9 cellular contexts compared by ENCODE assay signal in the genomic region with DNA sequence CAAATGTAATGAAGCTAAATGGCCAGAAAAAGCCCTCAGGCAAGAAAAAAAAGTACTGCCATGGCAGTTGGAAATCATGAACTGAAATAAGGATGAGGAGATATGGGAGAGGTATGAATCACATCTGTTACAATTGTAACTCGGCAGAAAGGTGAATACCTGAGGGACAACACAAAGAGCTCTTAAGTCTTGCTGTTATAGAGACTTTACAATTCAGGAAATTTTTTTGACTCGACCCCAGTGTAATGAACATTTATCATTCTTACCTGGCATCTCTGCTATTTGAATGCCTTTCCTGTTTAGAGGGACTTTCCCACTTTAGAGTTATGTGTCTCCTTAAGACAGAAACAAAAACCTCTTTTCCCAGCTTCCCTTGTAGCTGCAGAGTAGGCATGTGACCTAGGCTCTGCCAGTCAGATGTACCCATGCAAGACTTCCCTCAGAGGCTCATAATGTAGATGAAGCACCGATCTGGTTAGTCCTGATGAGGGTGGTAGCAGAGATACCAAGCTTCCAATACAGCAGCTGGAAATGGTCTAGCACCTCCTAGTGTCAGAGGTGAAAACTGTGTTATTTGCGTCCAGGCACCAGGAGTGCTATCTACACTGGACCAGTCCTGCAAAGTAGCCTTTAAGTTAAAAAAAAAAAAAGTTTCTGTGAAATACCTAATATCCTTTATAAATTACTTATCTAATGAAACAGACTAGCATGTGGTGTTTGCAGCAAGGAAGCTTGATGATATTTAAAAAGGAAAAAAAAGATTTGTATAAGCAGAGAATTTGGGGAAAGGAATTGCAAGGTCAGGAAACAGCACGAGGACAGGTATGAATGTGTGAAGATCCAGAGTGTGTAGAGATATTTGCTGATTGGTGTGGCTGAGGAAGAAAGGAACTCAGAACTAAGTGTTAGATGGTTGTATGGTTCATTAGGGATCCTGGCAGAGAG.
DNase-seq lines count a peak whose midpoint lies in the region; ATAC-seq and TF ChIP-seq lines count a peak whose summit lies in the region.
"Had no signal": no experiment of that assay in that cellular context is flagged by ENCODE, and none has a peak within 500 bp of the region (broad histone marks: within the 10 kb centered on the region; RNA-seq: fewer than 3 reads in every experiment).

No MANE protein-coding gene starts in this region.

- H3K27me3 Mint-ChIP-seq in Calu3 (ENCODE audit: unreplicated experiment): no peaks in the 10 kb centered on the region
- peaks cover 17% of the 10 kb centered on the region for H3K27me3 Mint-ChIP-seq in CD4-positive, alpha-beta T cell

- BruUV-seq in Calu3 (replicated peaks; lab: Mats Ljungman, UMichigan): no TSS peak

- ATAC-seq in lower lobe of right lung: no peak
- ATAC-seq in CD4-positive, alpha-beta T cell (ENCODE audit: poor library complexity): no peak
- ATAC-seq in HG02981 (IDR thresholded peaks at IDR 0.05; ENCODE audit: unreplicated experiment): no peak

- no peaks in the 10 kb centered on the region for H3K4me1 ChIP-seq in lower lobe of right lung

- no peak overlapping the region for H3K27ac Mint-ChIP-seq in Calu3 (ENCODE audit: unreplicated experiment)
- H3K27ac Mint-ChIP-seq in CD4-positive, alpha-beta T cell: no peak overlapping the region

- no peak overlapping the region for H3K4me3 Mint-ChIP-seq in Calu3 (ENCODE audit: low read depth, unreplicated experiment)
- H3K4me3 Mint-ChIP-seq in CD4-positive, alpha-beta T cell: no peak overlapping the region

- TF ChIP-seq CTCF in Calu3 (IDR thresholded peaks at IDR 0.05; ENCODE audit: unreplicated experiment): peak; percentile 47
- TF ChIP-seq CTCF in WERI-Rb-1 (IDR thresholded peaks at IDR 0.05; ENCODE audit: low read depth, low read length): peak; percentile 48
- peak; percentile 6 for TF ChIP-seq CTCF in lower lobe of right lung (IDR thresholded peaks at IDR 0.05)
- TF ChIP-seq CTCF in CD4-positive, alpha-beta T cell (IDR thresholded peaks at IDR 0.05): no peak
- peak in 21 of 56 donors; percentile 7 to 38 (median 20) for TF ChIP-seq CTCF in dorsolateral prefrontal cortex (IDR thresholded peaks at IDR 0.05 in 54 of 56, conservative IDR thresholded peaks at IDR 0.05 in 2 of 56; ENCODE audit: low read depth in 1 of 56, partially characterized antibody in 56 of 56)

- intact Hi-C loops in Calu3 (cut with micrococcal nuclease; ENCODE audit: unreplicated experiment): loop anchor here (5.0 kb wide), 1 partner anchor 42 kb away; no protein-coding TSS in a partner anchor
- intact Hi-C loops in lower lobe of right lung (cut with DNase I): no loop called here
- intact Hi-C loops in CD4-positive, alpha-beta T cell (cut with DNase I, micrococcal nuclease): no loop called here
- intact Hi-C loops in dorsolateral prefrontal cortex (cut with DNase I): no loop called here

- H3K36me3 ChIP-seq in WERI-Rb-1 (no peaks in the 10 kb centered on the region), lower lobe of right lung (no peaks in the 10 kb centered on the region)

- H3K4me1 Mint-ChIP-seq in Calu3 (ENCODE audit: low read depth, unreplicated experiment): peaks cover 7% of the 10 kb centered on the region
- no peaks in the 10 kb centered on the region for H3K4me1 Mint-ChIP-seq in CD4-positive, alpha-beta T cell (ENCODE audit: low read depth)

- H3K27ac ChIP-seq in WERI-Rb-1 (no peak overlapping the region), lower lobe of right lung (no peak overlapping the region), dorsolateral prefrontal cortex (no peak overlapping the region)
- no peak overlapping the region for H3K27ac ChIP-seq in CD4-positive, alpha-beta T cell (ENCODE audit: low read depth, low read length)

- H3K4me3 ChIP-seq in WERI-Rb-1 (ENCODE audit: low read depth, low read length) (no peak overlapping the region), lower lobe of right lung (no peak overlapping the region), dorsolateral prefrontal cortex (no peak overlapping the region)

- H3K9me3 ChIP-seq in WERI-Rb-1 (ENCODE audit: severe bottlenecking) (no peaks in the 10 kb centered on the region), lower lobe of right lung (no peaks in the 10 kb centered on the region)
- H3K9me3 ChIP-seq in CD4-positive, alpha-beta T cell (ENCODE audit: control insufficient read depth, low read length): no peaks in the 10 kb centered on the region

- no peaks in the 10 kb centered on the region for H3K9me3 Mint-ChIP-seq in Calu3 (ENCODE audit: low read depth, unreplicated experiment)
- H3K9me3 Mint-ChIP-seq in CD4-positive, alpha-beta T cell: no peaks in the 10 kb centered on the region

- H3K27me3 ChIP-seq in WERI-Rb-1 (ENCODE audit: insufficient read depth, low read depth, severe bottlenecking): no peaks in the 10 kb centered on the region
- H3K27me3 ChIP-seq in lower lobe of right lung (ENCODE audit: low read depth): no peaks in the 10 kb centered on the region
- no peaks in the 10 kb centered on the region for H3K27me3 ChIP-seq in CD4-positive, alpha-beta T cell (ENCODE audit: control insufficient read depth, insufficient read depth, low read length)
- peaks cover 0 to 3% (median 0%) of the 10 kb centered on the region in 45 donors for H3K27me3 ChIP-seq in dorsolateral prefrontal cortex

- H3K36me3 Mint-ChIP-seq in Calu3 (ENCODE audit: insufficient read depth, unreplicated experiment): no peaks in the 10 kb centered on the region
- no peaks in the 10 kb centered on the region for H3K36me3 Mint-ChIP-seq in CD4-positive, alpha-beta T cell (ENCODE audit: low read depth)

- POLR2A ChIA-PET in HEK293T (lab: Yijun Ruan, JAX): no interaction called here
- POLR2A ChIA-PET in CD4-positive, alpha-beta T cell (lab: Charles Lee): no interaction called here

- CTCF ChIA-PET in Calu3 (lab: Charles Lee): interaction anchor here (0.5 to 1.2 kb wide), 7 partner anchors 15 to 1569 kb away, joined by 3 to 6 read pairs (median 3); no protein-coding TSS in a partner anchor
- CTCF ChIA-PET in HEK293T (lab: Yijun Ruan, JAX): interaction anchor here (0.6 to 1.2 kb wide), 9 partner anchors 11 to 1671 kb away, joined by 3 to 6 read pairs (median 3); no protein-coding TSS in a partner anchor
- CTCF ChIA-PET in CD4-positive, alpha-beta T cell (lab: Charles Lee): interaction anchor here (0.7 kb wide), 1 partner anchor 58 kb away, joined by 4 read pairs; no protein-coding TSS in a partner anchor

- peak; percentile 17 for DNase-seq in Calu3
- DNase-seq in HEK293T (ENCODE audit: extremely low spot score): peak; percentile 37
- no peak for DNase-seq in WERI-Rb-1
- DNase-seq in lower lobe of right lung: no peak
- no peak for DNase-seq in Ammon's horn (ENCODE audit: low spot score)
- no peak for DNase-seq in CD4-positive, alpha-beta T cell
- DNase-seq in dorsolateral prefrontal cortex: no peak
- DNase-seq: NCI-H187 had no signal

TF ChIP-seq in HEK293T, 16 proteins besides CTCF, POLR2A, EP300 and RAD21:
- no peak for TF ChIP-seq L3MBTL2 (conservative IDR thresholded peaks at IDR 0.05)
- TF ChIP-seq FOXM1 (IDR thresholded peaks at IDR 0.05; ENCODE audit: borderline replicate concordance): no peak
- no peak for TF ChIP-seq TARDBP (IDR thresholded peaks at IDR 0.05)
- no peak for TF ChIP-seq CTBP1 (IDR thresholded peaks at IDR 0.05; ENCODE audit: borderline replicate concordance)
- TF ChIP-seq HDGF (IDR thresholded peaks at IDR 0.05; ENCODE audit: borderline replicate concordance): no peak
- no peak for TF ChIP-seq ARNT (IDR thresholded peaks at IDR 0.05)
- TF ChIP-seq FOXK2 (IDR thresholded peaks at IDR 0.05): no peak
TF ChIP-seq in HEK293T: peak in this region for 0.

Comparison
In these comparisons a context has a peak if more than half of its experiments do, and no peak if none do; other contexts are left out.
1. DNase-seq: peak in Calu3 (single experiment) and HEK293T (single experiment); none in WERI-Rb-1 (single experiment), lower lobe of right lung (single experiment), Ammon's horn (single experiment), CD4-positive, alpha-beta T cell (0 of 10) and dorsolateral prefrontal cortex (0 of 10).